ENCODE assay signal across 8 cellular contexts in the genomic region with DNA sequence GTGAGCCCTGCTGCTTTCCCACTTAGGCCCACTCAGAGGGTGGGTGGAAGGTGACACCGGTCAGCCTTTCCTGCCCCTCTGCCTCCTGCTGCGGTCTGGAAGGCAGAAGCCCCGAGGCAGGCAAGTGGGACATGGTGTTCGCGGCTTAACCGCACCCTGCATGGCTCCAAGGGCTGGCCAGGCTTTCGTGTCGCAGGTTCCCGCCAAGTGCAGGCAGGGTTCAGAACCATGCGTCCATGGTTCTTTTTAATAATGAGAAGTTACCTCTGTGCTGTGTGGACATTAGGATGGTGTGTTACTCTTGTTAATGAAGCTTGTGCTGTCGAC. TPM values are rescaled to one million over a fixed set of nuclear protein-coding genes. Genes with fewer than 3 reads are reported as not detected.
DNase-seq lines count a peak whose midpoint lies in the region; ATAC-seq and TF ChIP-seq lines count a peak whose summit lies in the region.

No MANE protein-coding gene starts in this region.

- peak overlapping the region in 27 of 59 donors; percentile 3 to 81 (median 42) for H3K27ac ChIP-seq in dorsolateral prefrontal cortex

- intact Hi-C loops in dorsolateral prefrontal cortex (cut with DNase I) = loop anchor here in 1 of 2 donors (10.0 kb wide), 2 partner anchors 265 to 595 kb away; a partner anchor contains a TSS

- DNase-seq in dorsolateral prefrontal cortex (no peak), neural crest cell (ENCODE audit: low read depth, low spot score) (no peak), mesenteric fat pad (ENCODE audit: low spot score) (no peak), NCI-H1092 treated with DMSO at 0.1 percent for 48 hours (lab: John Stamatoyannopoulos, UW) (no peak), AG08395 (ENCODE audit: low spot score) (no peak)

- no peaks in the 10 kb centered on the region for H3K36me3 Mint-ChIP-seq in neural crest cell (ENCODE audit: low read depth)

- peak; percentile 34 for ATAC-seq in GM19351 (IDR thresholded peaks at IDR 0.05; ENCODE audit: unreplicated experiment)
- ATAC-seq in HG03457 (IDR thresholded peaks at IDR 0.05; ENCODE audit: unreplicated experiment) = no peak

- H3K4me3 Mint-ChIP-seq in neural crest cell = peak overlapping the region; percentile 84

- peak overlapping the region; percentile 62 to 95 (median 83) for H3K4me3 ChIP-seq in dorsolateral prefrontal cortex

- H3K4me1 Mint-ChIP-seq in neural crest cell = peaks cover 20% of the 10 kb centered on the region

- peaks cover 13% of the 10 kb centered on the region for H3K27me3 Mint-ChIP-seq in neural crest cell (ENCODE audit: low read depth)

- no peak for TF ChIP-seq EP300 in Ishikawa (IDR thresholded peaks at IDR 0.05; ENCODE audit: borderline replicate concordance)

- no peak overlapping the region for H3K27ac Mint-ChIP-seq in neural crest cell (ENCODE audit: unreplicated experiment)

- TF ChIP-seq CTCF in dorsolateral prefrontal cortex (IDR thresholded peaks at IDR 0.05 in 54 of 56, conservative IDR thresholded peaks at IDR 0.05 in 2 of 56; ENCODE audit: low read depth in 1 of 56, partially characterized antibody in 56 of 56) (peak in 1 of 56 donors; percentile 11), neural crest cell (conservative IDR thresholded peaks at IDR 0.05) (no peak)

- no peak for TF ChIP-seq RAD21 in Ishikawa (IDR thresholded peaks at IDR 0.05; ENCODE audit: low read depth)

- no peaks in the 10 kb centered on the region for H3K9me3 Mint-ChIP-seq in neural crest cell

- no peaks in the 10 kb centered on the region for H3K27me3 ChIP-seq in dorsolateral prefrontal cortex

TF ChIP-seq in Ishikawa, 13 proteins besides CTCF, POLR2A, EP300 and RAD21:
- TF ChIP-seq CEBPB (IDR thresholded peaks at IDR 0.05) (no peak), ZBTB7A (IDR thresholded peaks at IDR 0.05; ENCODE audit: low read depth) (no peak), CREB1 (IDR thresholded peaks at IDR 0.05; ENCODE audit: low read depth) (no peak), YY1 (IDR thresholded peaks at IDR 0.05; ENCODE audit: low read depth) (0 out of 2 replicates have a peak, but pooled peaks have one; percentile 35), NFIC (IDR thresholded peaks at IDR 0.05) (no peak), EGR1 (IDR thresholded peaks at IDR 0.05) (0 out of 2 replicates have a peak, but pooled peaks have one; percentile 8), TAF1 (IDR thresholded peaks at IDR 0.05; ENCODE audit: low read depth) (no peak), TEAD4 (IDR thresholded peaks at IDR 0.05) (no peak), FOXM1 (IDR thresholded peaks at IDR 0.05; ENCODE audit: borderline replicate concordance, low read depth) (no peak), TCF12 (IDR thresholded peaks at IDR 0.05; ENCODE audit: low read depth) (no peak)
- TF ChIP-seq, protein P1, sequence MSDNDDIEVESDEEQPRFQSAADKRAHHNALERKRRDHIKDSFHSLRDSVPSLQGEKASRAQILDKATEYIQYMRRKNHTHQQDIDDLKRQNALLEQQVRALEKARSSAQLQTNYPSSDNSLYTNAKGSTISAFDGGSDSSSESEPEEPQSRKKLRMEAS (IDR thresholded peaks at IDR 0.05) = peak; percentile 85
- TF ChIP-seq, protein P2, sequence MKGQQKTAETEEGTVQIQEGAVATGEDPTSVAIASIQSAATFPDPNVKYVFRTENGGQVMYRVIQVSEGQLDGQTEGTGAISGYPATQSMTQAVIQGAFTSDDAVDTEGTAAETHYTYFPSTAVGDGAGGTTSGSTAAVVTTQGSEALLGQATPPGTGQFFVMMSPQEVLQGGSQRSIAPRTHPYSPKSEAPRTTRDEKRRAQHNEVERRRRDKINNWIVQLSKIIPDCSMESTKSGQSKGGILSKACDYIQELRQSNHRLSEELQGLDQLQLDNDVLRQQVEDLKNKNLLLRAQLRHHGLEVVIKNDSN (IDR thresholded peaks at IDR 0.05) = no peak
- TF ChIP-seq, protein P3, sequence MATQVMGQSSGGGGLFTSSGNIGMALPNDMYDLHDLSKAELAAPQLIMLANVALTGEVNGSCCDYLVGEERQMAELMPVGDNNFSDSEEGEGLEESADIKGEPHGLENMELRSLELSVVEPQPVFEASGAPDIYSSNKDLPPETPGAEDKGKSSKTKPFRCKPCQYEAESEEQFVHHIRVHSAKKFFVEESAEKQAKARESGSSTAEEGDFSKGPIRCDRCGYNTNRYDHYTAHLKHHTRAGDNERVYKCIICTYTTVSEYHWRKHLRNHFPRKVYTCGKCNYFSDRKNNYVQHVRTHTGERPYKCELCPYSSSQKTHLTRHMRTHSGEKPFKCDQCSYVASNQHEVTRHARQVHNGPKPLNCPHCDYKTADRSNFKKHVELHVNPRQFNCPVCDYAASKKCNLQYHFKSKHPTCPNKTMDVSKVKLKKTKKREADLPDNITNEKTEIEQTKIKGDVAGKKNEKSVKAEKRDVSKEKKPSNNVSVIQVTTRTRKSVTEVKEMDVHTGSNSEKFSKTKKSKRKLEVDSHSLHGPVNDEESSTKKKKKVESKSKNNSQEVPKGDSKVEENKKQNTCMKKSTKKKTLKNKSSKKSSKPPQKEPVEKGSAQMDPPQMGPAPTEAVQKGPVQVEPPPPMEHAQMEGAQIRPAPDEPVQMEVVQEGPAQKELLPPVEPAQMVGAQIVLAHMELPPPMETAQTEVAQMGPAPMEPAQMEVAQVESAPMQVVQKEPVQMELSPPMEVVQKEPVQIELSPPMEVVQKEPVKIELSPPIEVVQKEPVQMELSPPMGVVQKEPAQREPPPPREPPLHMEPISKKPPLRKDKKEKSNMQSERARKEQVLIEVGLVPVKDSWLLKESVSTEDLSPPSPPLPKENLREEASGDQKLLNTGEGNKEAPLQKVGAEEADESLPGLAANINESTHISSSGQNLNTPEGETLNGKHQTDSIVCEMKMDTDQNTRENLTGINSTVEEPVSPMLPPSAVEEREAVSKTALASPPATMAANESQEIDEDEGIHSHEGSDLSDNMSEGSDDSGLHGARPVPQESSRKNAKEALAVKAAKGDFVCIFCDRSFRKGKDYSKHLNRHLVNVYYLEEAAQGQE (IDR thresholded peaks at IDR 0.05; ENCODE audit: low read depth) = no peak

RNA-seq across cellular contexts. Expression of a gene that starts 1.0 kb away (rescaled TPM):
- total RNA-seq in dorsolateral prefrontal cortex (10 to 100 TPM; 15.4 to 45.9 (median 29.1) TPM), neural crest cell (10.0 and 12.4 TPM in 2 replicates), mesenteric fat pad (11.8 TPM)
